ENCODE assay signal across 1 cellular context in genomic region chr5:60223342-60223741, GRCh38.
TF ChIP-seq lines count a peak whose summit lies in the region.

No MANE protein-coding gene starts in this region.

TF ChIP-seq in HepG2, 621 proteins besides CTCF, POLR2A, EP300 and RAD21 (continued from another document):
- TF ChIP-seq FOXP4 (CRISPR knock-in tag; IDR thresholded peaks at IDR 0.05) (no peak), THYN1 (CRISPR knock-in tag; IDR thresholded peaks at IDR 0.05; ENCODE audit: borderline replicate concordance, low read depth) (no peak), TFDP1 (CRISPR knock-in tag; IDR thresholded peaks at IDR 0.05; ENCODE audit: borderline replicate concordance) (no peak)
